In genomic region chr2:99444222-99444621, GRCh38 we compare ENCODE assay signal across 1 cellular context.
TF ChIP-seq lines count a peak whose summit lies in the region.

No MANE protein-coding gene starts in this region.

TF ChIP-seq in GM23338, 12 proteins besides CTCF, POLR2A, EP300 and RAD21:
- TF ChIP-seq NANOG (IDR thresholded peaks at IDR 0.05; ENCODE audit: borderline replicate concordance) (no peak), CREB1 (CRISPR knock-in tag; IDR thresholded peaks at IDR 0.05; ENCODE audit: low read depth) (no peak), ZNF114 (CRISPR knock-in tag; IDR thresholded peaks at IDR 0.05) (no peak), STAT1 (IDR thresholded peaks at IDR 0.05; ENCODE audit: unreplicated experiment) (no peak), EZH2 (IDR thresholded peaks at IDR 0.05; ENCODE audit: low read depth, unreplicated experiment) (no peak), ZNF462 (CRISPR knock-in tag; IDR thresholded peaks at IDR 0.05) (no peak), JUNB (IDR thresholded peaks at IDR 0.05; ENCODE audit: unreplicated experiment) (no peak), ETS1 (IDR thresholded peaks at IDR 0.05) (no peak), REST (IDR thresholded peaks at IDR 0.05; ENCODE audit: unreplicated experiment) (no peak), ZNF331 (CRISPR knock-in tag; IDR thresholded peaks at IDR 0.05; ENCODE audit: low read depth) (no peak), POLR2AphosphoS5 (IDR thresholded peaks at IDR 0.05; ENCODE audit: low read depth) (no peak), EZH2phosphoT487 (IDR thresholded peaks at IDR 0.05; ENCODE audit: unreplicated experiment) (no peak)
TF ChIP-seq in GM23338: peak in this region for 0.
